Comparison of ENCODE assay signal across 7 cellular contexts in the genomic region with DNA sequence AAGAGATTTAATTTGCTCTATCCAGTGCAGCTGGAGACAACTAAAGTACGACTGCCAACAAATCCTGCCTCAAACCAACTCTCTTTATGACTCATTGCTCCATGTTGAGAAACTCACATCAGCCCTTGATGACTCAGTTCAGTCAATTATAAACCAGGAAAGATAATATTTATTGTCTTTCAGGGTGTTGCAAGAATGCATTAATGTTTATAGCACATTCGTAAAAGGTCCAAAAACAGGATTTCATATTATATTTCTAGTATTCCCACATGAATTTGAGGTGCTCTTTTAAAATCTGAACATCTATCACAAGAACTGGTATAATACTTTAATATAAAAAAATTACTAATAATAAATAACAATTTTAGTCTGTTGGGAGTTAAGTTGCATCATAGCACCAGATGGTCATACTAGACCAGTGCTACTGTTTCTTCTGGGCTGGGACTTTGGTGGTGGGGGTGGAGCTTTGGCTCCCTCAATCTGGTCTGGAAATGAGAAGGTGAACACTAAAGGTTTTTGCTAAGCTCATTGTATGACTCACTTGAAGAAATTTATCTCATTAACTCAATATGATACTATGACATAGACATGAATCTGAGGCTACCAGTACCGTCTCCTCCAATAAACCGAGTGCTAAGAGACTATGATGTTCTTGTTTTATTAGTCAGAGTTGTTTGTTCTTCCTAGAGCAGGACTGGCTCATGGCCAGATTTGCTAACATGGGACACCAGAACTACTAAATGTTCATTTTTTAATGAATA. TPM values are rescaled to one million over a fixed set of nuclear protein-coding genes. Genes with fewer than 3 reads are reported as not detected.
A peak's percentile ranks its signal among the peaks of the same experiment; 100 is the strongest.
DNase-seq lines count a peak whose midpoint lies in the region; ATAC-seq, FAIRE-seq and TF ChIP-seq lines count a peak whose summit lies in the region.

No MANE protein-coding gene starts in this region.

- TF ChIP-seq CTCF in GM13976 (IDR thresholded peaks at IDR 0.05; ENCODE audit: borderline replicate concordance, control extremely low read depth, extremely low read depth, insufficient read depth, missing control alignments): no peak
- TF ChIP-seq CTCF in hepatocyte (IDR thresholded peaks at IDR 0.05; ENCODE audit: poor library complexity): no peak

- 24% methylated on average over 4 of the region's 4 CpGs for WGBS in hepatocyte (ENCODE audit: low lambda C conversion rate, missing lambda C conversion rate)

- H3K4me3 ChIP-seq in MG63 (0 out of 2 replicates have a peak overlapping the region, but pooled peaks have one; percentile 4), hepatocyte (no peak overlapping the region)

- H3K36me3 ChIP-seq in MG63: no peaks in the 10 kb centered on the region
- no peaks in the 10 kb centered on the region for H3K36me3 ChIP-seq in hepatocyte (replicated peaks; ENCODE audit: insufficient read depth, low read depth)

- H3K4me1 Mint-ChIP-seq in activated T-cell treated with anti-CD3 and anti-CD28 coated beads, Interleukin-2, amount 50 U/mL, for 72 hours (ENCODE audit: low read depth): peaks cover 24% of the 10 kb centered on the region

- no peaks in the 10 kb centered on the region for H3K9me3 ChIP-seq in MG63
- H3K9me3 ChIP-seq in hepatocyte (ENCODE audit: low read depth): no peaks in the 10 kb centered on the region

- no peak overlapping the region for H2AFZ ChIP-seq in hepatocyte

- no peak for TF ChIP-seq POLR2A in H54 (IDR thresholded peaks at IDR 0.05; ENCODE audit: low read depth, low read length)

- H3K4me1 ChIP-seq in hepatocyte (ENCODE audit: insufficient read depth): peaks cover 34% of the 10 kb centered on the region

- H3K27me3 ChIP-seq in MG63 (no peaks in the 10 kb centered on the region), hepatocyte (no peaks in the 10 kb centered on the region)

- H3K79me2 ChIP-seq in hepatocyte: no peaks in the 10 kb centered on the region

- in situ Hi-C loops in GM13976 (cut with MboI; ENCODE audit: low sequenced_read_pairs, unreplicated experiment): no loop called here

- peak overlapping the region; percentile 84 for H3K27ac Mint-ChIP-seq in activated T-cell treated with anti-CD3 and anti-CD28 coated beads, Interleukin-2, amount 50 U/mL, for 72 hours

- H3K9me2 ChIP-seq in hepatocyte (replicated peaks; ENCODE audit: insufficient read depth): no peaks in the 10 kb centered on the region

- peaks cover 39% of the 10 kb centered on the region for H3K27me3 Mint-ChIP-seq in activated T-cell treated with anti-CD3 and anti-CD28 coated beads, Interleukin-2, amount 50 U/mL, for 72 hours (ENCODE audit: low read depth)

- DNase-seq in GM13976 (ENCODE audit: low spot score) (peak; percentile 51), H54 (ENCODE audit: insufficient read length, low spot score) (peak; percentile 53), MG63 (peak; percentile 95), hepatocyte (ENCODE audit: low spot score) (peak; percentile 82)
- peak; percentile 68 to 77 for DNase-seq in activated T-cell treated with anti-CD3 and anti-CD28 coated beads, Interleukin-2, amount 50 U/mL, for 72 hours
- peak; percentile 4 to 23 for DNase-seq in stimulated activated CD8-positive, alpha-beta memory T cell treated with anti-CD3 and anti-CD28 coated beads, Interleukin-2, amount 100 ng/mL, for 48 hours (ENCODE audit: low read depth in 2 of 2)

- H3K4me2 ChIP-seq in hepatocyte: peak overlapping the region; percentile 52

- peak; percentile 95 for FAIRE-seq in H54 (lab: Jason Lieb, UNC)

- H3K9me3 Mint-ChIP-seq in activated T-cell treated with anti-CD3 and anti-CD28 coated beads, Interleukin-2, amount 50 U/mL, for 72 hours: no peaks in the 10 kb centered on the region

- H4K20me1 ChIP-seq in hepatocyte (ENCODE audit: insufficient read depth, poor library complexity, severe bottlenecking): no peaks in the 10 kb centered on the region

- H3K27ac ChIP-seq in hepatocyte: peak overlapping the region; percentile 81

- peak; percentile 98 for ATAC-seq in activated T-cell treated with anti-CD3 and anti-CD28 coated beads, Interleukin-2, amount 50 U/mL, for 72 hours (replicated peaks in 1 of 2)
- ATAC-seq in GM19455 (IDR thresholded peaks at IDR 0.05; ENCODE audit: unreplicated experiment): no peak

- no peaks in the 10 kb centered on the region for H3K36me3 Mint-ChIP-seq in activated T-cell treated with anti-CD3 and anti-CD28 coated beads, Interleukin-2, amount 50 U/mL, for 72 hours (ENCODE audit: insufficient read depth in 2 of 2)

- H3K4me3 Mint-ChIP-seq in activated T-cell treated with anti-CD3 and anti-CD28 coated beads, Interleukin-2, amount 50 U/mL, for 72 hours: peak overlapping the region; percentile 23 to 33

RNA-seq across cellular contexts. Expression of a gene that starts 26.6 kb away (rescaled TPM):
- 32.8 and 53.5 TPM in 2 replicates for total RNA-seq in MG63 (2014; rRNA removed; shearing (Covaris generic); ENCODE audit: low replicate concordance)
- total RNA-seq in activated T-cell treated with anti-CD3 and anti-CD28 coated beads, Interleukin-2, amount 50 U/mL, for 72 hours: 10 to 100 TPM; 10.1 to 11.9 TPM
- 23.3 and 24.0 TPM in 2 replicates for total RNA-seq in hepatocyte
- 14.1 and 16.5 TPM in 2 replicates for polyA plus RNA-seq in hepatocyte

Comparison
In these comparisons a context has a peak if more than half of its experiments do, and no peak if none do; other contexts are left out.
1. DNase-seq: peak in every context shown above with its lines; median percentile 95 in MG63; 82 in hepatocyte; 72 in activated T-cell treated with anti-CD3 and anti-CD28 coated beads, Interleukin-2, amount 50 U/mL, for 72 hours; 53 in H54; 51 in GM13976; 14 in stimulated activated CD8-positive, alpha-beta memory T cell treated with anti-CD3 and anti-CD28 coated beads, Interleukin-2, amount 100 ng/mL, for 48 hours.